14 cellular contexts compared by ENCODE assay signal in genomic region chr1:222547944-222548671, GRCh38. TPM values are rescaled to one million over a fixed set of nuclear protein-coding genes. Genes with fewer than 3 reads are reported as not detected.
DNase-seq lines count a peak whose midpoint lies in the region; ATAC-seq, FAIRE-seq and TF ChIP-seq lines count a peak whose summit lies in the region.
"Had no signal": no experiment of that assay in that cellular context is flagged by ENCODE, and none has a peak within 500 bp of the region (broad histone marks: within the 10 kb centered on the region; RNA-seq: fewer than 3 reads in every experiment).

Gene HHIPL2, minus strand, starts transcription at chr1:222548104. Its CDS starts 60 bp downstream, at chr1:222548044.

- TF ChIP-seq CTCF in A549 (IDR thresholded peaks at IDR 0.05) (no peak), mesothelial cell of epicardium (IDR thresholded peaks at IDR 0.05; ENCODE audit: unreplicated experiment) (no peak)

- H3K36me3 Mint-ChIP-seq in memory B cell (no peaks in the 10 kb centered on the region), mesothelial cell of epicardium (no peaks in the 10 kb centered on the region)
- no peaks in the 10 kb centered on the region for H3K36me3 Mint-ChIP-seq in T-helper 2 cell treated with Interferon-gamma antibody and Interleukin-4, amounts not matched to agents 5 μg/mL and 100 μg/mL, for 36 hours (ENCODE audit: low read depth)
- H3K36me3 Mint-ChIP-seq: activated naive CD4-positive, alpha-beta T cell treated with anti-CD3 and anti-CD28 coated beads, Interleukin-2, amount 10 ng/mL, durations not matched to agents 7 days and 5 days had no signal

- H3K27ac Mint-ChIP-seq in memory B cell = peak within 1 kb of the TSS; percentile 10
- no peak within 1 kb of the TSS for H3K27ac Mint-ChIP-seq in T-helper 2 cell treated with Interferon-gamma antibody and Interleukin-4, amounts not matched to agents 5 μg/mL and 100 μg/mL, for 36 hours
- no peak within 1 kb of the TSS for H3K27ac Mint-ChIP-seq in mesothelial cell of epicardium
- H3K27ac Mint-ChIP-seq: activated B cell treated with CpG ODN at 0.5 μM for 24 hours; activated naive CD4-positive, alpha-beta T cell treated with anti-CD3 and anti-CD28 coated beads, Interleukin-2, amount 10 ng/mL, durations not matched to agents 7 days and 5 days had no signal

- H3K9me3 Mint-ChIP-seq in memory B cell (no peaks in the 10 kb centered on the region), mesothelial cell of epicardium (peaks cover 3% of the 10 kb centered on the region)
- no peaks in the 10 kb centered on the region for H3K9me3 Mint-ChIP-seq in T-helper 2 cell treated with Interferon-gamma antibody and Interleukin-4, amounts not matched to agents 5 μg/mL and 100 μg/mL, for 36 hours
- H3K9me3 Mint-ChIP-seq: activated B cell treated with CpG ODN at 0.5 μM for 24 hours; activated naive CD4-positive, alpha-beta T cell treated with anti-CD3 and anti-CD28 coated beads, Interleukin-2, amount 10 ng/mL, durations not matched to agents 7 days and 5 days had no signal

- CTCF ChIA-PET in A549 (lab: Yijun Ruan, JAX) = interaction anchor here (1.3 to 1.4 kb wide), 2 partner anchors 8 to 83 kb away, joined by 4 to 8 read pairs; no protein-coding TSS in a partner anchor

- no peak for TF ChIP-seq EP300 in A549 (IDR thresholded peaks at IDR 0.05)

- H3K4me1 Mint-ChIP-seq in memory B cell = no peaks in the 10 kb centered on the region
- H3K4me1 Mint-ChIP-seq in T-helper 2 cell treated with Interferon-gamma antibody and Interleukin-4, amounts not matched to agents 5 μg/mL and 100 μg/mL, for 36 hours (ENCODE audit: low read depth) = no peaks in the 10 kb centered on the region
- H3K4me1 Mint-ChIP-seq in mesothelial cell of epicardium = peaks cover 28% of the 10 kb centered on the region
- H3K4me1 Mint-ChIP-seq: activated naive CD4-positive, alpha-beta T cell treated with anti-CD3 and anti-CD28 coated beads, Interleukin-2, amount 10 ng/mL, durations not matched to agents 7 days and 5 days had no signal

- ATAC-seq in A549 (peak; percentile 42 to 61; a peak in 5 of 6 replicates), memory B cell (ENCODE audit: low read depth) (no peak), HG03460 (IDR thresholded peaks at IDR 0.05; ENCODE audit: unreplicated experiment) (no peak)

- TF ChIP-seq POLR2A in A549 (IDR thresholded peaks at IDR 0.05; ENCODE audit: low read length) (no peak), H54 (IDR thresholded peaks at IDR 0.05; ENCODE audit: low read depth, low read length) (no peak)

- no peak for TF ChIP-seq RAD21 in A549 (conservative IDR thresholded peaks at IDR 0.05 in 1 of 2, IDR thresholded peaks at IDR 0.05 in 1 of 2)

- no peak for FAIRE-seq in A549 (lab: Jason Lieb, UNC)
- no peak for FAIRE-seq in H54 (lab: Jason Lieb, UNC)

- H3K4me2 ChIP-seq in A549 = peak within 1 kb of the TSS; percentile 89

- H3K27me3 Mint-ChIP-seq in memory B cell (peaks cover 4% of the 10 kb centered on the region), mesothelial cell of epicardium (ENCODE audit: low read depth) (peaks cover 9% of the 10 kb centered on the region)
- peaks cover 10% of the 10 kb centered on the region for H3K27me3 Mint-ChIP-seq in T-helper 2 cell treated with Interferon-gamma antibody and Interleukin-4, amounts not matched to agents 5 μg/mL and 100 μg/mL, for 36 hours (ENCODE audit: low read depth)

- no peaks in the 10 kb centered on the region for H3K27me3 ChIP-seq in adipocyte (replicated peaks; ENCODE audit: control insufficient read depth, insufficient read depth, low read length)

- H3K4me1 ChIP-seq in A549 = peaks cover 37% of the 10 kb centered on the region
- H3K4me1 ChIP-seq in adipocyte (ENCODE audit: control insufficient read depth, insufficient read depth, low read length) = peaks cover 32% of the 10 kb centered on the region
- H3K4me1 ChIP-seq: tibial nerve had no signal

- H3K9me3 ChIP-seq in A549 (no peaks in the 10 kb centered on the region), adipocyte (ENCODE audit: control insufficient read depth, low read length) (no peaks in the 10 kb centered on the region)
- H3K9me3 ChIP-seq: tibial nerve had no signal

- H3K27ac ChIP-seq in A549 = peak within 1 kb of the TSS; percentile 86 to 88
- H3K27ac ChIP-seq: tibial nerve had no signal

- peak within 1 kb of the TSS; percentile 36 for H3K9ac ChIP-seq in adipocyte (ENCODE audit: low read length)

- 55% methylated on average over 7 of the region's 8 CpGs for WGBS in A549 (ENCODE audit: missing lambda C conversion rate)

- no peaks in the 10 kb centered on the region for H3K36me3 ChIP-seq in adipocyte (ENCODE audit: control insufficient read depth, insufficient read depth, low read length, severe bottlenecking)
- H3K36me3 ChIP-seq: tibial nerve had no signal

- H3K4me3 ChIP-seq in A549 = peak within 1 kb of the TSS; percentile 45
- peak within 1 kb of the TSS; percentile 19 for H3K4me3 ChIP-seq in adipocyte (ENCODE audit: low read length)
- H3K4me3 ChIP-seq: tibial nerve had no signal

- POLR2A ChIA-PET in A549 (lab: Yijun Ruan, JAX) = no interaction called here

- peak in 1 of 2 experiments; percentile 33 for DNase-seq in A549 (ENCODE audit: low read depth in 1 of 2, low spot score in 1 of 2)
- peak; percentile 12 for DNase-seq in H54 (ENCODE audit: insufficient read length, low spot score)
- no peak for DNase-seq in adipocyte (ENCODE audit: low read depth)
- no peak for DNase-seq in memory B cell (ENCODE audit: low spot score in 2 of 2)
- no peak for DNase-seq in NCI-H2107 (lab: John Stamatoyannopoulos, UW)
- DNase-seq in T-helper 2 cell treated with Interferon-gamma antibody and Interleukin-4, amounts not matched to agents 5 μg/mL and 100 μg/mL, for 36 hours (ENCODE audit: low spot score) = no peak
- DNase-seq in mesothelial cell of epicardium (ENCODE audit: low spot score in 2 of 2, unreplicated experiment in 2 of 2) = no peak
- DNase-seq: activated B cell treated with CpG ODN at 0.5 μM for 24 hours; activated CD8-positive, alpha-beta memory T cell treated with anti-CD3 and anti-CD28 coated beads, Interleukin-2, amount 50 U/mL, for 48 hours; activated naive CD4-positive, alpha-beta T cell treated with anti-CD3 and anti-CD28 coated beads, Interleukin-2, amount 10 ng/mL, durations not matched to agents 7 days and 5 days; DMS 273 treated with DMSO at 0.1 percent for 48 hours; stimulated activated CD4-positive, alpha-beta T cell treated with anti-CD3 and anti-CD28 coated beads, Interleukin-2, amount 100 ng/mL, for 48 hours had no signal

- H3K4me3 Mint-ChIP-seq in memory B cell (no peak within 1 kb of the TSS), mesothelial cell of epicardium (no peak within 1 kb of the TSS)
- H3K4me3 Mint-ChIP-seq in T-helper 2 cell treated with Interferon-gamma antibody and Interleukin-4, amounts not matched to agents 5 μg/mL and 100 μg/mL, for 36 hours = no peak within 1 kb of the TSS
- H3K4me3 Mint-ChIP-seq: activated B cell treated with CpG ODN at 0.5 μM for 24 hours; activated naive CD4-positive, alpha-beta T cell treated with anti-CD3 and anti-CD28 coated beads, Interleukin-2, amount 10 ng/mL, durations not matched to agents 7 days and 5 days had no signal

TF ChIP-seq in A549, 52 proteins besides CTCF, POLR2A, EP300 and RAD21:
- TF ChIP-seq ZFP36 (IDR thresholded peaks at IDR 0.05; ENCODE audit: borderline replicate concordance, partially characterized antibody) = no peak
- TF ChIP-seq MAX (IDR thresholded peaks at IDR 0.05) = no peak
- no peak for TF ChIP-seq TP53 (CRISPR knock-in tag; IDR thresholded peaks at IDR 0.05)
- TF ChIP-seq RNF2 (IDR thresholded peaks at IDR 0.05; ENCODE audit: borderline replicate concordance, low read depth) = no peak
- TF ChIP-seq FOXS1 (CRISPR knock-in tag; IDR thresholded peaks at IDR 0.05) = no peak
- no peak for TF ChIP-seq NR3C1 (IDR thresholded peaks at IDR 0.05)

RNA-seq across cellular contexts. Expression of gene HHIPL2, which starts in this region (rescaled TPM):
- 19.6 and 21.0 TPM in 2 replicates for polyA plus RNA-seq in A549 (2011; rRNA removed)
- polyA plus RNA-seq in A549 (2012; cell fraction: cytosol; rRNA removed) = 6.3 and 8.3 TPM in 2 replicates
- 16.9 and 25.6 TPM in 2 replicates for polyA plus RNA-seq in A549 (2012; cell fraction: nucleus; rRNA removed)
- 10.5 to 16.6 TPM (median 14.3 TPM) in 3 replicates for polyA plus RNA-seq in A549 (2017; fragmentation: RNase III; extraction: RNeasy Plus Mini Kit Qiagen cat#74134 plus additional on column Dnase treatment)
- 8.1 and 11.6 TPM in 2 replicates for polyA minus RNA-seq in A549 (2011; rRNA and poly(A)+ RNA removed)
- 0.20 to 1.3 TPM (median 0.97 TPM) in 3 replicates for total RNA-seq in mesothelial cell of epicardium

Comparison
In these comparisons a context has a peak if more than half of its experiments do, and no peak if none do; other contexts are left out.
1. ATAC-seq: peak in A549 (2 of 2); none in memory B cell (single experiment) and HG03460 (single experiment).